Comparison of ENCODE assay signal across 2 cellular contexts in genomic region chr9:120851386-120851922, GRCh38.
TF ChIP-seq lines count a peak whose summit lies in the region.

No MANE protein-coding gene starts in this region.

TF ChIP-seq in SK-N-SH treated with all-trans-retinoic acid at 6 μM for 48 hours, 23 proteins besides CTCF, POLR2A, EP300 and RAD21 (continued from another document):
- no peak for TF ChIP-seq CSRNP3 (CRISPR knock-in tag; IDR thresholded peaks at IDR 0.05)
- TF ChIP-seq TCF4 (CRISPR knock-in tag; IDR thresholded peaks at IDR 0.05; ENCODE audit: borderline replicate concordance), result no peak
- no peak for TF ChIP-seq TOX (CRISPR knock-in tag; IDR thresholded peaks at IDR 0.05; ENCODE audit: borderline replicate concordance)
- TF ChIP-seq PPARA (CRISPR knock-in tag; IDR thresholded peaks at IDR 0.05; ENCODE audit: borderline replicate concordance), result no peak

TF ChIP-seq in SK-N-SH, 30 proteins besides CTCF, POLR2A, EP300 and RAD21:
- TF ChIP-seq USF2 (IDR thresholded peaks at IDR 0.05; ENCODE audit: borderline replicate concordance, low read depth, low read length) (no peak), GABPA (IDR thresholded peaks at IDR 0.05; ENCODE audit: low read depth) (no peak), ZBTB33 (IDR thresholded peaks at IDR 0.05; ENCODE audit: borderline replicate concordance, low read depth) (no peak), TAF1 (IDR thresholded peaks at IDR 0.05; ENCODE audit: borderline replicate concordance, low read depth, low read length) (no peak), GATA2 (CRISPR knock-in tag; IDR thresholded peaks at IDR 0.05) (no peak), PBX3 (IDR thresholded peaks at IDR 0.05) (no peak)
- TF ChIP-seq, protein P1, sequence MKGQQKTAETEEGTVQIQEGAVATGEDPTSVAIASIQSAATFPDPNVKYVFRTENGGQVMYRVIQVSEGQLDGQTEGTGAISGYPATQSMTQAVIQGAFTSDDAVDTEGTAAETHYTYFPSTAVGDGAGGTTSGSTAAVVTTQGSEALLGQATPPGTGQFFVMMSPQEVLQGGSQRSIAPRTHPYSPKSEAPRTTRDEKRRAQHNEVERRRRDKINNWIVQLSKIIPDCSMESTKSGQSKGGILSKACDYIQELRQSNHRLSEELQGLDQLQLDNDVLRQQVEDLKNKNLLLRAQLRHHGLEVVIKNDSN (IDR thresholded peaks at IDR 0.05; ENCODE audit: borderline replicate concordance, low read depth), result no peak
- TF ChIP-seq, protein P2, sequence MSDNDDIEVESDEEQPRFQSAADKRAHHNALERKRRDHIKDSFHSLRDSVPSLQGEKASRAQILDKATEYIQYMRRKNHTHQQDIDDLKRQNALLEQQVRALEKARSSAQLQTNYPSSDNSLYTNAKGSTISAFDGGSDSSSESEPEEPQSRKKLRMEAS (IDR thresholded peaks at IDR 0.05; ENCODE audit: low read depth), result no peak
